In the genomic region with DNA sequence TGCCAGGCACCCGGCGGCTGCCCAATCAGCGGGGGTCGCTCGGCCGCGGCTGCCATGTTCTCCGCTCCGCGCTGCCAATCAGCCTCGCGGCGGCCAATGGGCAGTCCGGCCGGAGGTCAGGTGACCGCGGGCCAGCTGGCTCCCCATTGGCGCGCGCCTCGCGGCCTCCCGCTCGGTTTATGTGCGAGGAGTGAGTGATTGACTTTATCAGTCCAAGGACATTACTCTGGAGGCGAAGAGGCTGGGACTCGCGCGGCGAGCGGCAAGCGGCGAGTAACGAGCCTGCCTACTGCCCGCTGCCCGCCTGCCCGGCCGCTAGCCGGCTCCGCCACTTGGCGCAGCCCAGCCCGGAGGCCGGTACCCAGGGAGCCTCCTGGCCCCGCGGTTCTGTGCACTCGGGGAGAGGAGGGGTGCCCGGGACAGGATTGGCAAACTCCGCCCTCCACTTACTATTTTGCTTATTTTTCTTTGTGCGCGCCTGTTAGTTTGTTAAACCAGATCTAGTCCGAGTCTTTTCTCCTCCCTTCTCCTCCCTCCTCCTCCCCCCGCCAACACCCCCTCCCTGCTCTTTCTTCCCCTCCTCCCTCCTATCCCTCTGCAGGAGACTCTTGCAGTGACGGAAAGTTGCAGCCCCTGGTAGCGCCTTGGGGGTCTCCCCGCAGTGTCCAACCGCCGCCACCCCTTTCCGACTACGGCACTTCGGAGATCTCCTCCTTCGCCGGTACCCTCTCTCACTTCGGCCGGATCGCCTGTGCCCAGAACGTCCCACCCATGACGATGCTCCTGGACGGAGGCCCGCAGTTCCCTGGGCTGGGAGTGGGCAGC, we compare ENCODE assay signal across 9 cellular contexts. TPM values are rescaled to one million over a fixed set of nuclear protein-coding genes. Genes with fewer than 3 reads are reported as not detected.
DNase-seq lines count a peak whose midpoint lies in the region; FAIRE-seq and TF ChIP-seq lines count a peak whose summit lies in the region.
"Had no signal": no experiment of that assay in that cellular context is flagged by ENCODE, and none has a peak within 500 bp of the region (broad histone marks: within the 10 kb centered on the region; RNA-seq: fewer than 3 reads in every experiment).

ZIC3 (plus strand) TSS at position 207 of the 825 bp plus-strand sequence; CDS start at position 772, 565 bp downstream.

- DNase-seq in DMS53 treated with DMSO at 0.1 percent for 48 hours (lab: John Stamatoyannopoulos, UW; ENCODE audit: unreplicated experiment) (peak; percentile 85), NT2/D1 (ENCODE audit: low read depth, low spot score) (no peak), epithelial cell of proximal tubule (ENCODE audit: low read depth) (no peak), urothelium cell line (ENCODE audit: low spot score) (peak; percentile 83), NOMO-1 treated with DMSO at 0.1 percent for 48 hours (lab: John Stamatoyannopoulos, UW; ENCODE audit: unreplicated experiment) (no peak), NCI-H1694 treated with DMSO at 0.1 percent for 48 hours (lab: John Stamatoyannopoulos, UW) (no peak), GM19239 (ENCODE audit: insufficient read length, low spot score) (no peak)

- no peak for TF ChIP-seq CTCF in epithelial cell of proximal tubule (conservative IDR thresholded peaks at IDR 0.05; ENCODE audit: low read depth, low read length)

- H3K4me1 ChIP-seq in NT2/D1 (ENCODE audit: insufficient read depth, insufficient read length) (no peaks in the 10 kb centered on the region), mucosa of rectum (ENCODE audit: control insufficient read depth in 2 of 2, insufficient read depth in 2 of 2, low read length in 2 of 2) (no peaks in the 10 kb centered on the region)

- H3K36me3 ChIP-seq in NT2/D1 (ENCODE audit: insufficient read depth, insufficient read length, low read length), result peaks cover 9% of the 10 kb centered on the region
- no peaks in the 10 kb centered on the region for H3K36me3 ChIP-seq in mucosa of rectum (ENCODE audit: control insufficient read depth in 2 of 2, insufficient read depth in 2 of 2, low read length in 2 of 2)

- no peak for FAIRE-seq in urothelium cell line (lab: Jason Lieb, UNC)
- FAIRE-seq in GM19239 (lab: Jason Lieb, UNC), result no peak
- FAIRE-seq: endometrium had no signal

- H3K9me3 ChIP-seq in NT2/D1 (ENCODE audit: insufficient read depth, low read length) (no peaks in the 10 kb centered on the region), mucosa of rectum (ENCODE audit: control insufficient read depth in 2 of 2, low read length in 2 of 2) (no peaks in the 10 kb centered on the region)

- peak within 1 kb of the TSS; percentile 90 for H3K9ac ChIP-seq in NT2/D1 (ENCODE audit: insufficient read length, low read depth)
- H3K9ac ChIP-seq in mucosa of rectum (ENCODE audit: low read depth in 1 of 2, low read length in 2 of 2), result no peak within 1 kb of the TSS

- H3K4me3 ChIP-seq in NT2/D1 (ENCODE audit: insufficient read length, low read depth) (peak within 1 kb of the TSS; percentile 69), epithelial cell of proximal tubule (ENCODE audit: low read depth, low read length) (peak within 1 kb of the TSS; percentile 42), mucosa of rectum (ENCODE audit: low read length in 2 of 2) (peak within 1 kb of the TSS; percentile 22 to 44)

- no peak within 1 kb of the TSS for H3K27ac ChIP-seq in mucosa of rectum (ENCODE audit: low read depth in 2 of 2, low read length in 2 of 2)

- no peaks in the 10 kb centered on the region for H3K27me3 ChIP-seq in NT2/D1 (ENCODE audit: insufficient read depth, insufficient read length)
- H3K27me3 ChIP-seq in mucosa of rectum (ENCODE audit: control insufficient read depth in 2 of 2, insufficient read depth in 2 of 2, low read length in 2 of 2), result peaks cover 12 to 20% of the 10 kb centered on the region in 2 donors

RNA-seq across cellular contexts. Expression of gene ZIC3, which starts in this region (rescaled TPM):
- not detected in 2 replicates for total RNA-seq in epithelial cell of proximal tubule

Comparison
In these comparisons a context has a peak if more than half of its experiments do, and no peak if none do; other contexts are left out.
1. DNase-seq: peak in DMS53 treated with DMSO at 0.1 percent for 48 hours (single experiment) and urothelium cell line (single experiment); none in NT2/D1 (single experiment), epithelial cell of proximal tubule (single experiment), NOMO-1 treated with DMSO at 0.1 percent for 48 hours (single experiment), NCI-H1694 treated with DMSO at 0.1 percent for 48 hours (single experiment) and GM19239 (single experiment).
2. Peak in every context shown above with its lines, with median percentiles within 50 percentile points of each other: H3K4me3 ChIP-seq.